20 cellular contexts compared by ENCODE assay signal in the genomic region with DNA sequence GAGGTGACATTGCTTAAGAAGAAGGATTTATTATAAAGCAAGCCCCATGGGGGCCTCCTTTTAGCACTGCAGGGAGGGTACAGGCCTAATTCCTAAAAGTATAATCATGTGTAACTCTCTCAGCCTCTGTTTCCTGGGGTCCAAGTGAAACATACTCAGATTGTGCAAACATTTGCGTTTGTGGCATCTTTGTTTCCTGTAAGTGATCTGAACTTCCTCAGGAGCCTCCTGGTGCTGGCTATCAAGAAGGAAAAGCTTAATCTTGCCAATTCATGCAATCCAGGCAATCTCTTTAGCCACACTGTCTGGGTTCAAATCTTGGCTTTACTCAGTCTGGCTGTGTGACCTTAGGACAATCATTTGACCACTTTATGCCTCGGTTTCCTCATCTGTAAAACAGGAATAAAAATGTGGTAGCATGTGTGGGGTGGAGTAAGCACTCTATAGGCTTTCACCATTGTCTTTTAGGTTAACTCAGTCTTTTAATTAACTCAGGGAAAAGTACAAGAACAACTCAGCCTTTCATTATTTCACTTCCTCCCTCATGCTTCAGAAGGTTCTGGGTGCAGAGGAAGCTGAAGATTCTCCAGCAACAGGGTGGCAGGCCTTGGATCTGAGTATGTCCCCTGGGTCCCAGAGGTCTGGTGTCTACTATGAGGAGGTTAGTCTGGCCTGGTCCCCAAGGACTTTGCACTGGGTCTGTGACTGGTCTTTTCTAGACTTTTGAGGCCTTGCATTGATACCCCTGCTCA. TPM values are rescaled to one million over a fixed set of nuclear protein-coding genes. Genes with fewer than 3 reads are reported as not detected.
DNase-seq lines count a peak whose midpoint lies in the region; ATAC-seq and TF ChIP-seq lines count a peak whose summit lies in the region.
"Had no signal": no experiment of that assay in that cellular context is flagged by ENCODE, and none has a peak within 500 bp of the region (broad histone marks: within the 10 kb centered on the region; RNA-seq: fewer than 3 reads in every experiment).

No MANE protein-coding gene starts in this region.

- no peaks in the 10 kb centered on the region for H3K9me3 Mint-ChIP-seq in endothelial cell (ENCODE audit: unreplicated experiment)
- H3K9me3 Mint-ChIP-seq in memory B cell: peaks cover 2% of the 10 kb centered on the region
- H3K9me3 Mint-ChIP-seq in nephron progenitor cell: peaks cover 2% of the 10 kb centered on the region
- H3K9me3 Mint-ChIP-seq: activated T-cell treated with anti-CD3 and anti-CD28 coated beads, Interleukin-2, amount 50 U/mL, for 72 hours had no signal

- no peaks in the 10 kb centered on the region for H3K9me3 ChIP-seq in aorta (ENCODE audit: control insufficient read depth, low read length)
- no peaks in the 10 kb centered on the region for H3K9me3 ChIP-seq in ovary
- H3K9me3 ChIP-seq: ascending aorta, thoracic aorta had no signal

- no peaks in the 10 kb centered on the region for H3K27me3 Mint-ChIP-seq in endothelial cell (ENCODE audit: unreplicated experiment)
- peaks cover 4% of the 10 kb centered on the region for H3K27me3 Mint-ChIP-seq in memory B cell
- peaks cover 72% of the 10 kb centered on the region for H3K27me3 Mint-ChIP-seq in nephron progenitor cell (ENCODE audit: low read depth, poor library complexity)

- TF ChIP-seq CTCF in endothelial cell (IDR thresholded peaks at IDR 0.05; ENCODE audit: unreplicated experiment) (no peak), ovary (IDR thresholded peaks at IDR 0.05) (no peak), foreskin fibroblast (IDR thresholded peaks at IDR 0.05; ENCODE audit: low read depth, low read length) (no peak), nephron progenitor cell (IDR thresholded peaks at IDR 0.05) (no peak)

- intact Hi-C loops in aorta (cut with DNase I) (no loop called here), ovary (cut with DNase I) (no loop called here)

- H3K36me3 Mint-ChIP-seq in endothelial cell (ENCODE audit: low read depth, unreplicated experiment) (peaks cover 11% of the 10 kb centered on the region), memory B cell (no peaks in the 10 kb centered on the region), nephron progenitor cell (ENCODE audit: low read depth) (no peaks in the 10 kb centered on the region)

- ATAC-seq in memory B cell (ENCODE audit: low read depth): peak; percentile 73
- ATAC-seq in aorta (ENCODE audit: low FRiP score): no peak
- ATAC-seq: activated T-cell treated with anti-CD3 and anti-CD28 coated beads, Interleukin-2, amount 50 U/mL, for 72 hours; T-helper 17 cell had no signal

- H3K4me3 Mint-ChIP-seq in endothelial cell (ENCODE audit: unreplicated experiment): peak overlapping the region; percentile 85
- H3K4me3 Mint-ChIP-seq in memory B cell: no peak overlapping the region
- no peak overlapping the region for H3K4me3 Mint-ChIP-seq in nephron progenitor cell
- H3K4me3 Mint-ChIP-seq: activated CD4-positive, alpha-beta T cell treated with anti-CD3 and anti-CD28 coated beads, Interleukin-2, amount 10 ng/mL, durations not matched to agents 7 days and 5 days; activated T-cell treated with anti-CD3 and anti-CD28 coated beads, Interleukin-2, amount 50 U/mL, for 72 hours; nephron; T-helper 17 cell had no signal

- H3K4me1 Mint-ChIP-seq in endothelial cell (ENCODE audit: unreplicated experiment) (peaks cover 47% of the 10 kb centered on the region), memory B cell (peaks cover 23% of the 10 kb centered on the region), nephron progenitor cell (peaks cover 13% of the 10 kb centered on the region)
- H3K4me1 Mint-ChIP-seq: nephron, T-helper 17 cell had no signal

- H3K36me3 ChIP-seq in aorta (ENCODE audit: control insufficient read depth in 1 of 2, insufficient read depth in 2 of 2, low read length in 1 of 2) (no peaks in the 10 kb centered on the region), ovary (no peaks in the 10 kb centered on the region)
- H3K36me3 ChIP-seq: ascending aorta, thoracic aorta had no signal

- peak; percentile 41 to 45 for DNase-seq in AML-193 (lab: John Stamatoyannopoulos, UW)
- peak; percentile 41 to 62 for DNase-seq in NOMO-1 (lab: John Stamatoyannopoulos, UW; ENCODE audit: unreplicated experiment in 2 of 2)
- DNase-seq in endothelial cell (ENCODE audit: low spot score): no peak
- no peak for DNase-seq in memory B cell (ENCODE audit: low spot score in 2 of 2)
- DNase-seq in aorta: no peak
- no peak for DNase-seq in ovary
- no peak for DNase-seq in foreskin fibroblast
- DNase-seq in nephron progenitor cell: no peak
- DNase-seq: activated CD4-positive, alpha-beta T cell treated with anti-CD3 and anti-CD28 coated beads, Interleukin-2, amount 10 ng/mL, durations not matched to agents 7 days and 5 days; activated T-cell treated with anti-CD3 and anti-CD28 coated beads, Interleukin-2, amount 50 U/mL, for 72 hours; DMS 273 treated with DMSO at 0.1 percent for 48 hours; effector memory CD4-positive, alpha-beta T cell; NCI-H1105; NCI-H2227 treated with DMSO at 0.1 percent for 48 hours; T-helper 17 cell had no signal

- H3K4me1 ChIP-seq in aorta (ENCODE audit: control insufficient read depth in 1 of 2, insufficient read depth in 2 of 2, low read length in 2 of 2) (no peaks in the 10 kb centered on the region), ovary (ENCODE audit: insufficient read depth) (no peaks in the 10 kb centered on the region)
- H3K4me1 ChIP-seq: ascending aorta had no signal

- 49 to 55% methylated on average over 2 of the region's 2 CpGs for WGBS in aorta, 2 donors
- WGBS in ovary, 3 donors: 46 to 70% (median 66%) methylated on average over 2 of the region's 2 CpGs

- no peak overlapping the region for H3K27ac ChIP-seq in aorta (ENCODE audit: low read depth in 1 of 2, low read length in 2 of 2)
- H3K27ac ChIP-seq in ovary: no peak overlapping the region

- H3K27me3 ChIP-seq in aorta (ENCODE audit: control insufficient read depth in 1 of 2, insufficient read depth in 2 of 2, low read length in 1 of 2) (peaks cover 0 to 2% of the 10 kb centered on the region in 2 donors), ovary (no peaks in the 10 kb centered on the region)
- H3K27me3 ChIP-seq: ascending aorta had no signal

- H3K4me3 ChIP-seq in aorta (ENCODE audit: low read length in 2 of 2) (no peak overlapping the region), ovary (no peak overlapping the region), foreskin fibroblast (ENCODE audit: low read depth in 1 of 2, low read length in 2 of 2) (no peak overlapping the region)
- H3K4me3 ChIP-seq: smooth muscle cell had no signal

- H3K27ac Mint-ChIP-seq in endothelial cell (ENCODE audit: unreplicated experiment) (peak overlapping the region; percentile 98), memory B cell (no peak overlapping the region), nephron progenitor cell (no peak overlapping the region)
- H3K27ac Mint-ChIP-seq: activated CD4-positive, alpha-beta T cell treated with anti-CD3 and anti-CD28 coated beads, Interleukin-2, amount 10 ng/mL, durations not matched to agents 7 days and 5 days; activated T-cell treated with anti-CD3 and anti-CD28 coated beads, Interleukin-2, amount 50 U/mL, for 72 hours; nephron; T-helper 17 cell had no signal

- TF ChIP-seq EP300 in ovary (IDR thresholded peaks at IDR 0.05): no peak

- TF ChIP-seq POLR2A in ovary (IDR thresholded peaks at IDR 0.05): no peak

RNA-seq across cellular contexts. Expression of a gene that starts 0.8 kb away (rescaled TPM):
- 41.5 TPM for total RNA-seq in endothelial cell (ENCODE audit: unreplicated experiment)
- 10 to 100 TPM; 12.9 to 27.3 TPM for total RNA-seq in aorta
- 1 to 10 TPM in 1 of 2 donors, under 1 TPM in 1; 1.00 to 4.1 TPM for polyA plus RNA-seq in aorta
- 1 to 10 TPM in 6 of 7 donors, under 1 TPM in 1; 0.88 to 3.8 (median 1.7) TPM for total RNA-seq in ovary
- polyA plus RNA-seq in ovary: 1 to 10 TPM in 1 of 2 donors, under 1 TPM in 1; 0.98 to 1.4 TPM
- total RNA-seq: activated CD4-positive, alpha-beta T cell treated with anti-CD3 and anti-CD28 coated beads, Interleukin-2, amount 10 ng/mL, durations not matched to agents 7 days and 5 days; activated T-cell treated with anti-CD3 and anti-CD28 coated beads, Interleukin-2, amount 50 U/mL, for 72 hours; kidney epithelial cell; smooth muscle cell had no signal
- polyA plus RNA-seq: smooth muscle cell had no signal

RNA-seq across cellular contexts. Expression of a gene that starts 25.4 kb away (rescaled TPM):
- 104 TPM for total RNA-seq in endothelial cell (ENCODE audit: unreplicated experiment)
- 10 to 100 TPM; 61.3 to 71.3 TPM for total RNA-seq in aorta
- 10 to 100 TPM; 35.6 to 59.7 TPM for polyA plus RNA-seq in aorta
- total RNA-seq in ovary: 10 to 100 TPM; 23.4 to 79.6 (median 63.2) TPM
- 100 to 1,000 TPM in 1 of 2 donors, 10 to 100 TPM in 1; 45.6 to 105 TPM for polyA plus RNA-seq in ovary

Comparison
In these comparisons a context has a peak if more than half of its experiments do, and no peak if none do; other contexts are left out.
1. DNase-seq: peak in AML-193 (2 of 2) and NOMO-1 (2 of 2); none in endothelial cell (single experiment), memory B cell (0 of 2), aorta (0 of 2), ovary (0 of 5), foreskin fibroblast (0 of 2) and nephron progenitor cell (single experiment).